In the genomic region with DNA sequence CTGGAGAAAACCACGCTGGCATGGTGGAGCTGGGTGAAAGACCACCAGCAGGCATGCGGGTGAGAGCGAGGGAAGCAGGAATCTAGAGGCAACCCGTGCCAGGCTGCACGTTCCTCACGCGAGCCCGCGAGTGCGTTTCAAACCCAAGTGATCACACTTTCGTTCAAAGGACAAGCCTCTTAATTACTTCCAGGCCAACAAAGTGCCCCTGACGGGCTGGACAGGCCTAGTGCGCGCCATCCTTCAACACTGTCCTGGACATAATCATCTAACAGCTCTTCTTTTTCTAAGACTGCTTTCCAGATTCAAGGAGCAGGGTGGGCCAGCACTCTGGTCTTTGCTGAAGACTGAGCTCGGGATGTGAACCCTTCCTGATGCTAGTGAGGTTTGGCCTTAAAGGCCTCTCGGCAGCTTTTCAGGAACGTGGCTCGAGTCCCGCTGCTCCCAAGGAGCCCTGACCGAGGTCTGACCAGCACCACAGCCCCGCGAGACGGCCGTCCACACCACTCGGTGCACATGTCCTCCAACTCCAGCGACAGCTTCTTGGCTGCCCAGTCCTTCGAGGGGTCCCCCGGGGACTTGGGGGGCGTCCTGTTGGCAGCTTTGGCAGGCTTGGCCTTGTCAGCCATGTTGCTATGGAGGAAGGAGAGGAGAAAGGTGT, we compare ENCODE assay signal across 2 cellular contexts. TPM values are rescaled to one million over a fixed set of nuclear protein-coding genes. Genes with fewer than 3 reads are reported as not detected.
"Had no signal": no experiment of that assay in that cellular context is flagged by ENCODE, and none has a peak within 500 bp of the region (broad histone marks: within the 10 kb centered on the region; RNA-seq: fewer than 3 reads in every experiment).

No MANE protein-coding gene starts in this region.

RNA-seq across cellular contexts. Expression of a gene that starts 14.9 kb away (rescaled TPM):
- total RNA-seq: activated naive CD8-positive, alpha-beta T cell treated with anti-CD3 and anti-CD28 coated beads for 36 hours; activated T-helper 1 cell treated with anti-CD3 and anti-CD28 coated beads, Interleukin-12 subunit alpha, Interleukin-12 subunit beta, Interleukin-2, Interleukin-4 antibody, amounts not matched to agents 30 ng/mL and 10 ng/mL and 1 ng/mL, durations not matched to agents 14 hours and 24 hours and 36 hours had no signal
